Comparison of ENCODE assay signal across 29 cellular contexts in the genomic region with DNA sequence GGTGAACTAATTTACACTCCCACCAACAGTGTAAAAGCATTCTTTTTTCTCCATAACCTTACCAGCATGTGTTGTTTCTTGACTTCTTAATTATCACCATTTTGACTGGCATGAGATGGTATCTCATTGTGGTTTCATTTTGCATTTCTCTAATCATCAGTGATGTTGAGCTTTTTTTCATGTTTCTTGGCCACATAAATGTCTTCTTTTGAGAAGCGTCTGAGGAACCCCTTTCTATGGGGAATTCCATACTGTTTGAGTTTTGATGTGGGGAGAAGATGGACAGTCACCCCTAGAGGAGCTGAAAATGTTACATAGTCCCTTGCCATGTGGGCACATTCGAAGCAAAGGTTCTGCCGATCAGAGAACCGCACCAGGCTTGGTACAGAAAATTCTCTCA.
"Had no signal": no experiment of that assay in that cellular context is flagged by ENCODE, and none has a peak within 500 bp of the region (broad histone marks: within the 10 kb centered on the region; RNA-seq: fewer than 3 reads in every experiment).

No MANE protein-coding gene starts in this region.

- H3K4me1 Mint-ChIP-seq: immature natural killer cell had no signal

- H3K4me3 ChIP-seq: left lung, lower lobe of right lung, pancreas, prostate gland, skin epidermis, stomach, testis, thyroid gland, transverse colon, upper lobe of left lung, vagina had no signal

- H3K27me3 ChIP-seq: left lung, pancreas, stomach, testis, thyroid gland, transverse colon, upper lobe of left lung, vagina had no signal

- H3K27me3 Mint-ChIP-seq: naive thymus-derived CD8-positive, alpha-beta T cell; stimulated activated naive B cell treated with anti-CD40 and anti-IgM and Interleukin-4, amounts not matched to agents 10 μg/mL and 1 μg/mL and 100 μg/mL, for 72 hours had no signal

- ATAC-seq: left colon; left lung; lower lobe of right lung; pancreas; right cardiac atrium; sciatic nerve; stimulated activated naive B cell treated with anti-CD40 and anti-IgM and Interleukin-4, amounts not matched to agents 10 μg/mL and 1 μg/mL and 100 μg/mL, for 72 hours; stimulated activated naive CD8-positive, alpha-beta T cell treated with anti-CD3 and anti-CD28 coated beads, Interleukin-15, Interleukin-2, amounts not matched to agents 100 U/mL and 50 U/mL, for 24 hours had no signal

- H3K9me3 ChIP-seq: left lung, lower lobe of right lung, pancreas, prostate gland, stomach, testis, thyroid gland, transverse colon, upper lobe of left lung, vagina had no signal

- H3K36me3 ChIP-seq: left lung, lower lobe of right lung, pancreas, prostate gland, stomach, thyroid gland, transverse colon, upper lobe of left lung, vagina had no signal

- H3K4me1 ChIP-seq: left lung, lower lobe of right lung, pancreas, prostate gland, stomach, testis, thyroid gland, transverse colon, upper lobe of left lung, vagina had no signal

- H3K36me3 Mint-ChIP-seq: immature natural killer cell; stimulated activated naive B cell treated with anti-CD40 and anti-IgM and Interleukin-4, amounts not matched to agents 10 μg/mL and 1 μg/mL and 100 μg/mL, for 72 hours had no signal

- H3K9me3 Mint-ChIP-seq: immature natural killer cell; naive thymus-derived CD8-positive, alpha-beta T cell; nephron had no signal

- H3K27ac Mint-ChIP-seq: stimulated activated naive B cell treated with anti-CD40 and anti-IgM and Interleukin-4, amounts not matched to agents 10 μg/mL and 1 μg/mL and 100 μg/mL, for 72 hours had no signal

- DNase-seq: immature natural killer cell; kidney; left colon; left lung; lower lobe of right lung; mammary epithelial cell; mesenchymal stem cell; naive thymus-derived CD8-positive, alpha-beta T cell; nucleus accumbens; pancreas; retina; right cardiac atrium; stimulated activated CD4-positive, alpha-beta T cell treated with anti-CD3 and anti-CD28 coated beads, Interleukin-12 subunit alpha, Interleukin-12 subunit beta, amount 100 ng/mL, for 4 hours; stimulated activated CD4-positive, alpha-beta T cell treated with anti-CD3 and anti-CD28 coated beads, Interleukin-15, amount 100 ng/mL, for 24 hours; stimulated activated CD4-positive, alpha-beta T cell treated with anti-CD3 and anti-CD28 coated beads, Interleukin-2, amount 100 ng/mL, for 24 hours; stimulated activated CD4-positive, alpha-beta T cell treated with anti-CD3 and anti-CD28 coated beads, Interleukin-4, amount 100 ng/mL, for 1 hour; stimulated activated naive B cell treated with anti-CD40 and anti-IgM and Interleukin-4, amounts not matched to agents 10 μg/mL and 1 μg/mL and 100 μg/mL, for 72 hours; stimulated activated naive CD8-positive, alpha-beta T cell treated with anti-CD3 and anti-CD28 coated beads, Interleukin-15, Interleukin-2, amounts not matched to agents 100 U/mL and 50 U/mL, for 24 hours; stomach; testis; thyroid gland; transverse colon; upper lobe of left lung had no signal

- H3K4me3 Mint-ChIP-seq: immature natural killer cell; naive thymus-derived CD8-positive, alpha-beta T cell; nephron; neural crest cell; stimulated activated naive B cell treated with anti-CD40 and anti-IgM and Interleukin-4, amounts not matched to agents 10 μg/mL and 1 μg/mL and 100 μg/mL, for 72 hours had no signal

- H3K27ac ChIP-seq: left lung, lower lobe of right lung, pancreas, prostate gland, skin epidermis, stomach, testis, thyroid gland, transverse colon, upper lobe of left lung, vagina had no signal
